13 cellular contexts compared by ENCODE assay signal in genomic region chr13:99063952-99064351, GRCh38.
A peak's percentile ranks its signal among the peaks of the same experiment; 100 is the strongest.
DNase-seq lines count a peak whose midpoint lies in the region; ATAC-seq, FAIRE-seq and TF ChIP-seq lines count a peak whose summit lies in the region.
"Had no signal": no experiment of that assay in that cellular context is flagged by ENCODE, and none has a peak within 500 bp of the region (broad histone marks: within the 10 kb centered on the region; RNA-seq: fewer than 3 reads in every experiment).

No MANE protein-coding gene starts in this region.

- H3K4me3 ChIP-seq in K562 = no peak overlapping the region
- no peak overlapping the region for H3K4me3 ChIP-seq in testis
- H3K4me3 ChIP-seq: vagina had no signal

- H4K20me1 ChIP-seq in K562 (replicated peaks; ENCODE audit: control insufficient read depth, insufficient read depth, low read length) = no peaks in the 10 kb centered on the region

- no TSS peak for BruUV-seq in K562 (replicated peaks; lab: Mats Ljungman, UMichigan)

- H3K79me2 ChIP-seq in K562 (ENCODE audit: control insufficient read depth, insufficient read depth, low read length) = peaks cover 32% of the 10 kb centered on the region
- H3K79me2 ChIP-seq: parathyroid adenoma had no signal

- peak overlapping the region; percentile 11; the same call in 1 of the 2 replicates for H3K4me2 ChIP-seq in K562 (ENCODE audit: insufficient read depth, low read length)

- CTCF ChIA-PET in K562 (lab: Yijun Ruan, JAX; ENCODE audit: low intra/inter-chr PET ratio) = no interaction called here

- H3K27me3 ChIP-seq in K562 (ENCODE audit: control insufficient read depth in 2 of 2, insufficient read depth in 2 of 2, low read length in 2 of 2) = no peaks in the 10 kb centered on the region
- no peaks in the 10 kb centered on the region for H3K27me3 ChIP-seq in testis
- H3K27me3 ChIP-seq: vagina had no signal

- peak in 1 of 2 donors; percentile 48 for ATAC-seq in activated T-cell treated with anti-CD3 and anti-CD28 coated beads, Interleukin-2, amount 50 U/mL, for 72 hours (replicated peaks in 1 of 2)
- ATAC-seq in HG03159 (IDR thresholded peaks at IDR 0.05; ENCODE audit: unreplicated experiment) = peak; percentile 55
- peak; percentile 50; the same call in 2 of the 3 replicates for ATAC-seq in K562
- ATAC-seq in stimulated activated naive CD8-positive, alpha-beta T cell treated with anti-CD3 and anti-CD28 coated beads, Interleukin-15, Interleukin-2, amounts not matched to agents 100 U/mL and 50 U/mL, for 24 hours = peak; percentile 40

- H3K9me3 ChIP-seq in K562 (replicated peaks; ENCODE audit: control insufficient read depth, insufficient read depth, low read depth, low read length) (no peaks in the 10 kb centered on the region), testis (no peaks in the 10 kb centered on the region)
- H3K9me3 ChIP-seq: vagina had no signal

- H3K27ac ChIP-seq in K562 (ENCODE audit: extremely low read depth, low read depth, low read length) (no peak overlapping the region), testis (no peak overlapping the region)
- H3K27ac ChIP-seq: parathyroid adenoma had no signal

- TF ChIP-seq RAD21 in K562 (CRISPR knock-in tag; conservative IDR thresholded peaks at IDR 0.05 in 1 of 2, IDR thresholded peaks at IDR 0.05 in 1 of 2) = no peak

- no peak for TF ChIP-seq CTCF in K562 (IDR thresholded peaks at IDR 0.05 in 2 of 3, conservative IDR thresholded peaks at IDR 0.05 in 1 of 3; ENCODE audit: insufficient read depth in 2 of 3, low read depth in 1 of 3, low read length in 3 of 3)
- TF ChIP-seq CTCF in testis (IDR thresholded peaks at IDR 0.05) = no peak

- in situ Hi-C loops in K562 (cut with MboI) = no loop called here

- no peaks in the 10 kb centered on the region for H3K9me3 Mint-ChIP-seq in activated T-cell treated with anti-CD3 and anti-CD28 coated beads, Interleukin-2, amount 50 U/mL, for 72 hours

- no peak for DNase-seq in activated T-cell treated with anti-CD3 and anti-CD28 coated beads, Interleukin-2, amount 50 U/mL, for 72 hours
- DNase-seq in activated T-cell treated with anti-CD3 and anti-CD28 coated beads, Interleukin-2, amount 50 U/mL, for 1 hour = no peak
- no peak for DNase-seq in K562 (ENCODE audit: extremely low read depth in 1 of 4, low spot score in 3 of 4)
- DNase-seq in stimulated activated naive CD8-positive, alpha-beta T cell treated with anti-CD3 and anti-CD28 coated beads, Interleukin-15, Interleukin-2, amounts not matched to agents 100 U/mL and 50 U/mL, for 24 hours = no peak
- DNase-seq in T1000 (lab: John Stamatoyannopoulos, UW) = no peak
- DNase-seq in testis = no peak
- DNase-seq in AG20443 (ENCODE audit: low spot score) = no peak
- DNase-seq: anterior cingulate cortex, islet precursor cell, NCI-H1694 had no signal

- no peak overlapping the region for H3K9ac ChIP-seq in K562 (ENCODE audit: insufficient read depth in 1 of 2, low read depth in 2 of 2, low read length in 2 of 2)
- H3K9ac ChIP-seq: parathyroid adenoma had no signal

- no peaks in the 10 kb centered on the region for H3K27me3 Mint-ChIP-seq in activated T-cell treated with anti-CD3 and anti-CD28 coated beads, Interleukin-2, amount 50 U/mL, for 72 hours (ENCODE audit: low read depth)

- no peaks in the 10 kb centered on the region for H3K9me1 ChIP-seq in K562 (ENCODE audit: control insufficient read depth, insufficient read depth, low read length)

- intact Hi-C loops in K562 (cut with micrococcal nuclease) (no loop called here), testis (cut with DNase I; ENCODE audit: low total_unique reads) (no loop called here)

- FAIRE-seq in K562 (lab: Jason Lieb, UNC) = peak; percentile 64

- no peak for TF ChIP-seq POLR2A in K562 (conservative IDR thresholded peaks at IDR 0.05)
- no peak for TF ChIP-seq POLR2A in testis (IDR thresholded peaks at IDR 0.05)

- peaks cover 6% of the 10 kb centered on the region in 2 donors for H3K36me3 Mint-ChIP-seq in activated T-cell treated with anti-CD3 and anti-CD28 coated beads, Interleukin-2, amount 50 U/mL, for 72 hours (ENCODE audit: insufficient read depth in 2 of 2)

- peaks cover 80% of the 10 kb centered on the region for H3K4me1 Mint-ChIP-seq in activated T-cell treated with anti-CD3 and anti-CD28 coated beads, Interleukin-2, amount 50 U/mL, for 72 hours (ENCODE audit: low read depth)

- POLR2A ChIA-PET in K562 (lab: Yijun Ruan, JAX) = no interaction called here

- H3K4me1 ChIP-seq in K562 (replicated peaks in 1 of 2; ENCODE audit: control insufficient read depth in 2 of 2, insufficient read depth in 2 of 2, low read length in 2 of 2) (peaks cover 10 to 48% of the 10 kb centered on the region in 2 experiments), testis (no peaks in the 10 kb centered on the region)

- no peak overlapping the region for H2AFZ ChIP-seq in K562 (ENCODE audit: low read depth, low read length)
- H2AFZ ChIP-seq: parathyroid adenoma had no signal

- H3K4me3 Mint-ChIP-seq in activated T-cell treated with anti-CD3 and anti-CD28 coated beads, Interleukin-2, amount 50 U/mL, for 72 hours = peak overlapping the region; percentile 23

- H3K27ac Mint-ChIP-seq in activated T-cell treated with anti-CD3 and anti-CD28 coated beads, Interleukin-2, amount 50 U/mL, for 72 hours = peak overlapping the region; percentile 28

- no peaks in the 10 kb centered on the region for H3K36me3 ChIP-seq in K562 (ENCODE audit: control insufficient read depth, insufficient read depth, low read length)
- no peaks in the 10 kb centered on the region for H3K36me3 ChIP-seq in testis (ENCODE audit: low read depth, missing control alignments)
- H3K36me3 ChIP-seq: vagina had no signal

- TF ChIP-seq EP300 in K562 (IDR thresholded peaks at IDR 0.05; ENCODE audit: low read length) = no peak

- 42% methylated on average over 1 of the region's 1 CpG for WGBS in K562 (ENCODE audit: insufficient coverage, low coverage, missing lambda C conversion rate)
- 100% methylated on average over 1 of the region's 1 CpG for WGBS in testis, 2 donors

TF ChIP-seq in K562, 482 proteins besides CTCF, POLR2A, EP300 and RAD21 (continues in another document):
- no peak for TF ChIP-seq HNRNPL (IDR thresholded peaks at IDR 0.05; ENCODE audit: low read depth, low read length)
- no peak for TF ChIP-seq BACH1 (tag; IDR thresholded peaks at IDR 0.05)
- TF ChIP-seq ZNF445 (CRISPR knock-in tag; IDR thresholded peaks at IDR 0.05; ENCODE audit: low read depth) = no peak
- TF ChIP-seq ZNF668 (CRISPR knock-in tag; IDR thresholded peaks at IDR 0.05) = no peak
- no peak for TF ChIP-seq ZNF316 (IDR thresholded peaks at IDR 0.05)
- no peak for TF ChIP-seq PCBP1 (IDR thresholded peaks at IDR 0.05; ENCODE audit: low read depth, low read length, poor library complexity, severe bottlenecking)
- TF ChIP-seq MXI1 (IDR thresholded peaks at IDR 0.05; ENCODE audit: low read depth, low read length) = no peak
- TF ChIP-seq ZFP30 (CRISPR knock-in tag; IDR thresholded peaks at IDR 0.05; ENCODE audit: borderline replicate concordance) = no peak
- peak; percentile 71; the same call in 1 of the 2 replicates for TF ChIP-seq FOSL1 (tag; conservative IDR thresholded peaks at IDR 0.05)
- no peak for TF ChIP-seq RBM15 (IDR thresholded peaks at IDR 0.05; ENCODE audit: insufficient read depth, low read length)
- no peak for TF ChIP-seq CBFB (CRISPR knock-in tag; IDR thresholded peaks at IDR 0.05)
- no peak for TF ChIP-seq FIP1L1 (IDR thresholded peaks at IDR 0.05; ENCODE audit: low read depth, low read length, poor library complexity, severe bottlenecking)
- TF ChIP-seq HMBOX1 (IDR thresholded peaks at IDR 0.05) = peak; percentile 55; the same call in 1 of the 2 replicates
- no peak for TF ChIP-seq BDP1 (IDR thresholded peaks at IDR 0.05; ENCODE audit: insufficient read depth, insufficient read length)
- no peak for TF ChIP-seq DIDO1 (tag; IDR thresholded peaks at IDR 0.05; ENCODE audit: low read depth)
- no peak for TF ChIP-seq ZNF3 (CRISPR knock-in tag; IDR thresholded peaks at IDR 0.05)
- no peak for TF ChIP-seq GATAD2B (IDR thresholded peaks at IDR 0.05; ENCODE audit: borderline replicate concordance)
- TF ChIP-seq SNRNP70 (optimal IDR thresholded peaks at IDR 0.05; ENCODE audit: low read depth, low read length) = no peak
- no peak for TF ChIP-seq E2F1 (CRISPR knock-in tag; IDR thresholded peaks at IDR 0.05)
- no peak for TF ChIP-seq ZNF140 (CRISPR knock-in tag; IDR thresholded peaks at IDR 0.05)
